Comparison of ENCODE assay signal across 9 cellular contexts in the genomic region with DNA sequence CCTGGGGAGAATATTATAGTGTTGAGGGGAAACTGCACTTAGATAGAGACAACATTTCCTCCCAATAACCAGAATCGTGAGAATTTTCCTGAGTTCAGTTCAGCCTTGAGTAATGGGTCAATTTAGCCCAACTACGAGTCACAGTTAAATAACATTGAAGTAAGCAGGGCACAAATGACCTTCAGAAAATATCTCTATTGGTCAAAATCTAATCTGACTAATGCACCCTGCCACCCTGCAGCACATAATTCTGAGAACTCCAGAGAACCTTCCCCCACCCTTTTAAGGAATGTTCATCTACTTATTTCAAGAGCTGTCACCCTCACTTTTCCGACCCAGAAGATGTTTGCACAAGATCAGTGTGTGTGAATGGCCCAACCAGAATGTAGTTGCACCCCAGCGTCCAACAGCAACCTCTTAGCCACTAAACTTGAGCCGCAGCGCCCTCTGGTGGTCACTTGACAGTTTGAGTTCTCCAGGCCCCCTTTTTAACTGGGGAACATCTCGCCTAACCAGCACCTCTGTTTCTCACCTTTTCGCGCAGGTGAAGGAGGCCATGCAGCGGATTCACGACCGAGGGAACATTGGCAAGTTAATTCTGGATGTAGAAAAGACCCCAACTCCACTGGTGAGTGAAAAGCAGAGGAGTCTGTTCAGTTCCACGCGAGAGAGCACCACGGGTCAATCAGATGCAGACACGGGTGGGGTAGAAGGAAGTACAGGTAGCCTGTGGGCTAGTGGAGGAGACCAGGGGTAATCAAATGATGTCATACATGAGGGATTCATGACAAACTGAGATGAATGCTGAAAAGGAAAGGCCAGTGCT. TPM values are rescaled to one million over a fixed set of nuclear protein-coding genes. Genes with fewer than 3 reads are reported as not detected.
DNase-seq lines count a peak whose midpoint lies in the region; ATAC-seq and TF ChIP-seq lines count a peak whose summit lies in the region.
"Had no signal": no experiment of that assay in that cellular context is flagged by ENCODE, and none has a peak within 500 bp of the region (broad histone marks: within the 10 kb centered on the region; RNA-seq: fewer than 3 reads in every experiment).

No MANE protein-coding gene starts in this region.

- POLR2A ChIA-PET in CD4-positive, alpha-beta memory T cell (lab: Charles Lee; ENCODE audit: partially characterized antibody), result no interaction called here
- POLR2A ChIA-PET in IMR-90 (lab: Charles Lee; ENCODE audit: unreplicated experiment), result no interaction called here

- H3K56ac ChIP-seq in IMR-90 (ENCODE audit: extremely low read depth, insufficient read depth, low read length), result no peak overlapping the region

- peaks cover 12 to 16% of the 10 kb centered on the region in 2 donors for H3K27me3 Mint-ChIP-seq in CD4-positive, alpha-beta memory T cell

- H3K4me2 ChIP-seq in IMR-90 (ENCODE audit: low read depth, low read length), result no peak overlapping the region

- dilution Hi-C loops in IMR-90 (cut with HindIII; ENCODE audit: low sequenced_read_pairs, unreplicated experiment), result no loop called here

- H3K4me1 Mint-ChIP-seq in CD4-positive, alpha-beta memory T cell, result peaks cover 0 to 2% (median 0%) of the 10 kb centered on the region in 4 donors

- no peak overlapping the region for H2BK5ac ChIP-seq in IMR-90 (ENCODE audit: low read depth, low read length, poor library complexity, severe bottlenecking)

- no peak overlapping the region for H3K23ac ChIP-seq in IMR-90 (ENCODE audit: low read depth, low read length)

- H2BK20ac ChIP-seq in IMR-90 (ENCODE audit: low read depth, low read length), result no peak overlapping the region

- no peaks in the 10 kb centered on the region for H3K36me3 Mint-ChIP-seq in CD4-positive, alpha-beta memory T cell

- H2AK5ac ChIP-seq in IMR-90 (ENCODE audit: low read depth, low read length), result peak overlapping the region; percentile 56; the same call in 1 of the 2 replicates

- peak overlapping the region; percentile 23 for H2AFZ ChIP-seq in IMR-90 (replicated peaks; ENCODE audit: low read length, poor library complexity)

- H3K9me3 ChIP-seq in CD4-positive, alpha-beta memory T cell (ENCODE audit: control insufficient read depth in 1 of 2, low read length in 2 of 2), result no peaks in the 10 kb centered on the region
- H3K9me3 ChIP-seq in IMR-90 (ENCODE audit: control insufficient read depth, insufficient read depth, low read length), result no peaks in the 10 kb centered on the region
- no peaks in the 10 kb centered on the region for H3K9me3 ChIP-seq in upper lobe of left lung

- no peaks in the 10 kb centered on the region for H3K9me1 ChIP-seq in IMR-90 (ENCODE audit: insufficient read depth, low read length)

- H4K91ac ChIP-seq in IMR-90 (ENCODE audit: insufficient read depth, low read depth, low read length), result no peak overlapping the region

- H3K14ac ChIP-seq in IMR-90 (replicated peaks; ENCODE audit: low read depth, low read length), result no peak overlapping the region

- H3K36me3 ChIP-seq in CD4-positive, alpha-beta memory T cell (ENCODE audit: insufficient read depth, low read length), result no peaks in the 10 kb centered on the region
- H3K36me3 ChIP-seq in IMR-90 (ENCODE audit: control insufficient read depth, insufficient read depth, low read length) (no peaks in the 10 kb centered on the region), upper lobe of left lung (no peaks in the 10 kb centered on the region)

- H4K8ac ChIP-seq in IMR-90 (ENCODE audit: low read depth in 2 of 2, low read length in 2 of 2), result no peak overlapping the region

- no peak overlapping the region for H3K27ac ChIP-seq in CD4-positive, alpha-beta memory T cell (ENCODE audit: low read depth, low read length)
- no peak overlapping the region for H3K27ac ChIP-seq in IMR-90 (ENCODE audit: insufficient read depth, low read length)
- H3K27ac ChIP-seq in upper lobe of left lung, result no peak overlapping the region

- H3K4me1 ChIP-seq in CD4-positive, alpha-beta memory T cell (ENCODE audit: insufficient read depth, low read length), result no peaks in the 10 kb centered on the region
- H3K4me1 ChIP-seq in IMR-90 (ENCODE audit: control insufficient read depth, insufficient read depth, low read length) (no peaks in the 10 kb centered on the region), upper lobe of left lung (peaks cover 0 to 5% (median 0%) of the 10 kb centered on the region in 4 donors)

- DNase-seq in CD4-positive, alpha-beta memory T cell, result peak; percentile 47 to 59 (median 50)
- peak; percentile 75 for DNase-seq in IMR-90
- peak; percentile 71 to 78 for DNase-seq in SHP77 (lab: John Stamatoyannopoulos, UW)
- DNase-seq in activated naive CD4-positive, alpha-beta T cell (lab: John Stamatoyannopoulos, UW), result peak; percentile 16 to 68 (median 62)
- DNase-seq in head of caudate nucleus, result peak; percentile 74 to 96 (median 88)
- peak; percentile 79 for DNase-seq in pons (ENCODE audit: low spot score)
- peak in 1 of 2 donors; percentile 83 for DNase-seq in upper lobe of left lung

- in situ Hi-C loops in IMR-90 (cut with MboI; ENCODE audit: low sequenced_read_pairs), result loop anchor here (5.0 kb wide), 1 partner anchor 294 kb away; no protein-coding TSS in a partner anchor

- intact Hi-C loops in CD4-positive, alpha-beta memory T cell (cut with micrococcal nuclease), result loop anchor here (1.0 kb wide), 3 partner anchors 32 to 735 kb away; no protein-coding TSS in a partner anchor
- intact Hi-C loops in IMR-90 (cut with micrococcal nuclease), result loop anchor here (1.0 to 10.0 kb wide), 7 partner anchors 31 to 737 kb away; partner anchors contain the start of genes NUDT7 and VAT1L
- intact Hi-C loops in head of caudate nucleus (cut with DNase I), result loop anchor here (2.0 kb wide), 1 partner anchor 297 kb away; no protein-coding TSS in a partner anchor

- WGBS in IMR-90 (ENCODE audit: extremely low coverage in 2 of 2, insufficient read length in 1 of 2), 2 experiments, result 39% methylated on average over 3 of the region's 16 CpGs; no CpG with 5 or more reads in 1 of the 2 experiments
- WGBS in upper lobe of left lung, 2 donors, result 29 to 30% methylated on average over 16 of the region's 16 CpGs

- H3K4me3 Mint-ChIP-seq in CD4-positive, alpha-beta memory T cell, result no peak overlapping the region

- peak; percentile 42; the same call in 1 of the 2 replicates for TF ChIP-seq POLR2A in IMR-90 (IDR thresholded peaks at IDR 0.05; ENCODE audit: low read depth, low read length)
- TF ChIP-seq POLR2A in upper lobe of left lung (IDR thresholded peaks at IDR 0.05), result no peak

- BruUV-seq in IMR-90 (replicated peaks; lab: Mats Ljungman, UMichigan), result no TSS peak

- H4K20me1 ChIP-seq in IMR-90 (ENCODE audit: insufficient read depth, low read length), result no peaks in the 10 kb centered on the region

- H3K4ac ChIP-seq in IMR-90 (ENCODE audit: low read depth, low read length), result no peak overlapping the region

- peak; percentile 94 for TF ChIP-seq RAD21 in IMR-90 (IDR thresholded peaks at IDR 0.05; ENCODE audit: low read length)

- no peak overlapping the region for H3K9ac ChIP-seq in IMR-90 (ENCODE audit: low read depth, low read length)

- no peak overlapping the region for H2AK9ac ChIP-seq in IMR-90 (replicated peaks; ENCODE audit: low read depth, low read length, poor library complexity)

- TF ChIP-seq CTCF in IMR-90 (conservative IDR thresholded peaks at IDR 0.05; ENCODE audit: low read depth, low read length) (peak; percentile 81), upper lobe of left lung (IDR thresholded peaks at IDR 0.05) (peak; percentile 69 to 89 (median 77))

- 0 out of 3 replicates have a peak overlapping the region, but pooled peaks have one; percentile 12 for H2BK15ac ChIP-seq in IMR-90 (ENCODE audit: low read depth, low read length)

- no peaks in the 10 kb centered on the region for H3K27me3 ChIP-seq in CD4-positive, alpha-beta memory T cell (ENCODE audit: insufficient read depth, low read length)
- H3K27me3 ChIP-seq in IMR-90 (ENCODE audit: control insufficient read depth, insufficient read depth, low read length), result no peaks in the 10 kb centered on the region
- no peaks in the 10 kb centered on the region for H3K27me3 ChIP-seq in upper lobe of left lung

- no peak overlapping the region for H3K27ac Mint-ChIP-seq in CD4-positive, alpha-beta memory T cell

- peak overlapping the region; percentile 27; the same call in 1 of the 2 replicates for H2BK120ac ChIP-seq in IMR-90 (ENCODE audit: low read depth, low read length)

- H3K79me1 ChIP-seq in IMR-90 (ENCODE audit: low read depth in 1 of 2, low read length in 2 of 2), result no peaks in the 10 kb centered on the region

- no peaks in the 10 kb centered on the region for H3K9me3 Mint-ChIP-seq in CD4-positive, alpha-beta memory T cell

- no peak overlapping the region for H3K18ac ChIP-seq in IMR-90 (ENCODE audit: low read depth, low read length)

- no peak overlapping the region for H3K4me3 ChIP-seq in CD4-positive, alpha-beta memory T cell (ENCODE audit: low read length in 2 of 2)
- H3K4me3 ChIP-seq in IMR-90 (ENCODE audit: insufficient read depth, low read depth, low read length) (no peak overlapping the region), upper lobe of left lung (no peak overlapping the region)

- TF ChIP-seq EP300 in upper lobe of left lung (IDR thresholded peaks at IDR 0.05), result no peak

- no peak overlapping the region for H4K5ac ChIP-seq in IMR-90 (ENCODE audit: low read depth, low read length)

- CTCF ChIA-PET in CD4-positive, alpha-beta memory T cell (lab: Charles Lee; ENCODE audit: partially characterized antibody), result interaction anchor here (1.0 to 7.7 kb wide), 8 partner anchors 12 to 306 kb away, joined by 4 to 91 read pairs (median 4); no protein-coding TSS in a partner anchor
- CTCF ChIA-PET in IMR-90 (lab: Yijun Ruan, JAX), result interaction anchor here (0.9 to 3.1 kb wide), 3 partner anchors 31 to 297 kb away, joined by 4 to 13 read pairs (median 4); no protein-coding TSS in a partner anchor

- ATAC-seq in GM19397 (IDR thresholded peaks at IDR 0.05; ENCODE audit: unreplicated experiment) (peak; percentile 83), IMR-90 (ENCODE audit: low read depth) (peak; percentile 96), upper lobe of left lung (ENCODE audit: low FRiP score in 2 of 2) (peak; percentile 84 to 87)

TF ChIP-seq in IMR-90, 13 proteins besides CTCF, POLR2A, EP300 and RAD21:
- peak; percentile 96 for TF ChIP-seq SMC3 (IDR thresholded peaks at IDR 0.05; ENCODE audit: low read depth, low read length)
- TF ChIP-seq CEBPB (IDR thresholded peaks at IDR 0.05; ENCODE audit: low read depth, low read length), result peak; percentile 52; the same call in 1 of the 2 replicates
- TF ChIP-seq NFE2L2 (IDR thresholded peaks at IDR 0.05; ENCODE audit: low read depth, low read length), result no peak

RNA-seq across cellular contexts. Expression of gene CLEC3A, which starts 50.8 kb away (rescaled TPM):
- not detected for total RNA-seq in CD4-positive, alpha-beta memory T cell
- polyA plus RNA-seq in CD4-positive, alpha-beta memory T cell, result not detected
- not detected in 2 replicates for total RNA-seq in IMR-90 (2012; rRNA removed)
- polyA plus RNA-seq in IMR-90 (2012; rRNA removed), result not detected in 2 replicates
- polyA plus RNA-seq in IMR-90 (2012; cell fraction: cytosol; rRNA removed), result not detected in 2 replicates
- polyA plus RNA-seq in IMR-90 (2012; cell fraction: nucleus; rRNA removed; ENCODE audit: low replicate concordance), result not detected in 2 replicates
- not detected for total RNA-seq in upper lobe of left lung
- total RNA-seq: T-helper 1 cell treated with Interleukin-12 subunit alpha and Interleukin-12 subunit beta and Interleukin-4 antibody, amounts not matched to agents 30 ng/mL and 1 ng/mL, for 36 hours had no signal
